ENCODE assay signal across 20 cellular contexts in genomic region chr9:12964271-12964670, GRCh38.
DNase-seq lines count a peak whose midpoint lies in the region; ATAC-seq, FAIRE-seq and TF ChIP-seq lines count a peak whose summit lies in the region.
"Had no signal": no experiment of that assay in that cellular context is flagged by ENCODE, and none has a peak within 500 bp of the region (broad histone marks: within the 10 kb centered on the region; RNA-seq: fewer than 3 reads in every experiment).

No MANE protein-coding gene starts in this region.

- H3K4me1 ChIP-seq in heart left ventricle: peaks cover 0 to 7% (median 0%) of the 10 kb centered on the region in 12 donors
- H3K4me1 ChIP-seq in left ventricle myocardium inferior: peaks cover 4% of the 10 kb centered on the region

- intact Hi-C loops in heart left ventricle (cut with DNase I): no loop called here
- intact Hi-C loops in left ventricle myocardium inferior (cut with micrococcal nuclease): no loop called here

- ATAC-seq in heart left ventricle: peak; percentile 61 to 79 (median 76)
- peak; percentile 94 for ATAC-seq in left lobe of liver
- ATAC-seq: GM12878, Panc1 had no signal

- TF ChIP-seq CTCF in heart left ventricle (IDR thresholded peaks at IDR 0.05) (no peak), left ventricle myocardium inferior (IDR thresholded peaks at IDR 0.05; ENCODE audit: borderline replicate concordance) (no peak), osteocyte (IDR thresholded peaks at IDR 0.05) (no peak), D721Med (IDR thresholded peaks at IDR 0.05; ENCODE audit: insufficient read depth, missing control alignments) (no peak)

- no peak for DNase-seq in heart left ventricle
- DNase-seq in left ventricle myocardium inferior: no peak
- DNase-seq in left lobe of liver (ENCODE audit: low spot score): no peak
- DNase-seq in osteocyte (ENCODE audit: extremely low spot score, unreplicated experiment): no peak
- DNase-seq in activated CD4-positive, CD25-positive, alpha-beta regulatory T cell (lab: John Stamatoyannopoulos, UW): no peak
- DNase-seq in D721Med (ENCODE audit: insufficient read length, low spot score): no peak
- DNase-seq in activated naive CD4-positive, alpha-beta T cell treated with Interleukin-2 at 50 U/mL for 16 hours: no peak
- no peak for DNase-seq in NCI-H748 treated with DMSO at 0.1 percent for 48 hours (lab: John Stamatoyannopoulos, UW)
- DNase-seq: C1 segment of cervical spinal cord, DMS153, Karpas-422, NCI-H1105 treated with DMSO at 0.1 percent for 48 hours, NCI-H187, NCI-H446 treated with DMSO at 0.1 percent for 48 hours, NCI-H774 had no signal

- H3K36me3 ChIP-seq in heart left ventricle: no peaks in the 10 kb centered on the region
- no peaks in the 10 kb centered on the region for H3K36me3 ChIP-seq in left ventricle myocardium inferior

- H3K36me3 Mint-ChIP-seq in osteocyte (ENCODE audit: unreplicated experiment): peaks cover 4% of the 10 kb centered on the region

- no peaks in the 10 kb centered on the region for H3K27me3 Mint-ChIP-seq in osteocyte (ENCODE audit: unreplicated experiment)

- no peak for TF ChIP-seq POLR2A in heart left ventricle (IDR thresholded peaks at IDR 0.05)

- H3K9me3 Mint-ChIP-seq in osteocyte (ENCODE audit: unreplicated experiment): peaks cover 4% of the 10 kb centered on the region

- H3K4me1 Mint-ChIP-seq in osteocyte (ENCODE audit: unreplicated experiment): peaks cover 26% of the 10 kb centered on the region

- no peak overlapping the region for H3K4me3 Mint-ChIP-seq in osteocyte (ENCODE audit: unreplicated experiment)

- H3K9me3 ChIP-seq in heart left ventricle (peaks cover 0 to 6% (median 0%) of the 10 kb centered on the region in 12 donors), left ventricle myocardium inferior (replicated peaks) (no peaks in the 10 kb centered on the region)

- H3K4me3 ChIP-seq in heart left ventricle: no peak overlapping the region
- H3K4me3 ChIP-seq in left ventricle myocardium inferior: no peak overlapping the region
- H3K4me3 ChIP-seq: GM12878 had no signal

- FAIRE-seq in D721Med (lab: Jason Lieb, UNC): no peak
- FAIRE-seq: A204.1, GM12878, GM18507, H54 had no signal

- peak overlapping the region; percentile 42 for H3K27ac Mint-ChIP-seq in osteocyte (ENCODE audit: unreplicated experiment)

- 89 to 91% (median 90%) methylated on average over 2 of the region's 2 CpGs for WGBS in heart left ventricle, 4 donors

- peak overlapping the region in 2 of 12 donors; percentile 15 to 57 for H3K27ac ChIP-seq in heart left ventricle
- no peak overlapping the region for H3K27ac ChIP-seq in left ventricle myocardium inferior (replicated peaks)

- no peaks in the 10 kb centered on the region for H3K27me3 ChIP-seq in heart left ventricle
- H3K27me3 ChIP-seq in left ventricle myocardium inferior (ENCODE audit: low read depth): no peaks in the 10 kb centered on the region
